In genomic region chr18:10242922-10243680, GRCh38 we compare ENCODE assay signal across 16 cellular contexts.
DNase-seq lines count a peak whose midpoint lies in the region; ATAC-seq and TF ChIP-seq lines count a peak whose summit lies in the region.
"Had no signal": no experiment of that assay in that cellular context is flagged by ENCODE, and none has a peak within 500 bp of the region (broad histone marks: within the 10 kb centered on the region; RNA-seq: fewer than 3 reads in every experiment).

No MANE protein-coding gene starts in this region.

- DNase-seq in NCI-H69 (lab: John Stamatoyannopoulos, UW), result peak; percentile 97
- DNase-seq in glutamatergic neuron, result no peak
- DNase-seq in putamen (ENCODE audit: low spot score), result peak; percentile 48
- DNase-seq in NCI-H345 treated with DMSO at 0.1 percent for 48 hours (lab: John Stamatoyannopoulos, UW; ENCODE audit: unreplicated experiment), result no peak
- no peak for DNase-seq in lower lobe of right lung
- no peak for DNase-seq in GM19238 (ENCODE audit: insufficient read length, low spot score)
- DNase-seq: activated CD4-positive, alpha-beta T cell treated with anti-CD3 and anti-CD28 coated beads for 36 hours; activated CD8-positive, alpha-beta memory T cell treated with anti-CD3 and anti-CD28 coated beads, Interleukin-2, amount 50 U/mL, for 4 hours; activated gamma-delta T cell; naive thymus-derived CD4-positive, alpha-beta T cell; NCI-H1436; NCI-H446 treated with DMSO at 0.1 percent for 48 hours; T-helper 9 cell; testis had no signal

- no peaks in the 10 kb centered on the region for H3K27me3 ChIP-seq in lower lobe of right lung (ENCODE audit: low read depth)
- H3K27me3 ChIP-seq: testis had no signal

- ATAC-seq in lower lobe of right lung, result no peak
- ATAC-seq: activated CD4-positive, alpha-beta T cell treated with anti-CD3 and anti-CD28 coated beads for 36 hours; naive thymus-derived CD4-positive, alpha-beta T cell had no signal

- no peak overlapping the region for H3K4me3 ChIP-seq in HEK293 (ENCODE audit: low read depth, low read length)
- H3K4me3 ChIP-seq in lower lobe of right lung, result no peak overlapping the region
- H3K4me3 ChIP-seq: testis had no signal

- no peaks in the 10 kb centered on the region for H3K9me3 ChIP-seq in HEK293 (ENCODE audit: control insufficient read depth, insufficient read depth, low read depth, low read length)
- H3K9me3 ChIP-seq in lower lobe of right lung, result no peaks in the 10 kb centered on the region
- H3K9me3 ChIP-seq: testis had no signal

- no peak overlapping the region for H3K4me3 Mint-ChIP-seq in glutamatergic neuron (ENCODE audit: unreplicated experiment)
- H3K4me3 Mint-ChIP-seq: activated CD4-positive, alpha-beta T cell treated with anti-CD3 and anti-CD28 coated beads for 36 hours; B cell; naive thymus-derived CD4-positive, alpha-beta T cell had no signal

- peaks cover 13% of the 10 kb centered on the region for H3K9me3 Mint-ChIP-seq in glutamatergic neuron (ENCODE audit: unreplicated experiment)
- H3K9me3 Mint-ChIP-seq: naive thymus-derived CD4-positive, alpha-beta T cell had no signal

- H3K36me3 ChIP-seq in HEK293 (ENCODE audit: control insufficient read depth in 2 of 2, insufficient read depth in 1 of 2, low read length in 2 of 2) (no peaks in the 10 kb centered on the region), lower lobe of right lung (no peaks in the 10 kb centered on the region)

- H3K36me3 Mint-ChIP-seq in glutamatergic neuron (ENCODE audit: unreplicated experiment), result no peaks in the 10 kb centered on the region
- H3K36me3 Mint-ChIP-seq: naive thymus-derived CD4-positive, alpha-beta T cell had no signal

- no peak overlapping the region for H3K27ac ChIP-seq in HEK293 (ENCODE audit: extremely low read depth, low read depth, low read length)
- H3K27ac ChIP-seq in lower lobe of right lung, result no peak overlapping the region
- H3K27ac ChIP-seq: testis had no signal

- H3K4me1 ChIP-seq in HEK293 (ENCODE audit: control insufficient read depth, insufficient read depth, low read length) (no peaks in the 10 kb centered on the region), lower lobe of right lung (peaks cover 63% of the 10 kb centered on the region)

- TF ChIP-seq CTCF in HEK293 (tag by site-specific recombination; IDR thresholded peaks at IDR 0.05) (no peak), glutamatergic neuron (IDR thresholded peaks at IDR 0.05; ENCODE audit: partially characterized antibody, unreplicated experiment) (no peak), lower lobe of right lung (IDR thresholded peaks at IDR 0.05) (no peak)

- peak overlapping the region; percentile 75 for H3K27ac Mint-ChIP-seq in glutamatergic neuron (ENCODE audit: unreplicated experiment)
- H3K27ac Mint-ChIP-seq: activated CD4-positive, alpha-beta T cell treated with anti-CD3 and anti-CD28 coated beads for 36 hours; B cell; naive thymus-derived CD4-positive, alpha-beta T cell had no signal

- H3K4me1 Mint-ChIP-seq in glutamatergic neuron (ENCODE audit: low read depth, unreplicated experiment), result peaks cover 42% of the 10 kb centered on the region
- H3K4me1 Mint-ChIP-seq: activated CD4-positive, alpha-beta T cell treated with anti-CD3 and anti-CD28 coated beads for 36 hours; B cell had no signal

- CTCF ChIA-PET in HEK293 (lab: Yijun Ruan, JAX), result interaction anchor here (0.6 kb wide), 1 partner anchor 271 kb away, joined by 4 read pairs; no protein-coding TSS in a partner anchor

- POLR2A ChIA-PET in HEK293 (lab: Yijun Ruan, JAX), result no interaction called here

- intact Hi-C loops in lower lobe of right lung (cut with DNase I), result no loop called here

- H3K27me3 Mint-ChIP-seq in glutamatergic neuron (ENCODE audit: unreplicated experiment), result peaks cover 8% of the 10 kb centered on the region
- H3K27me3 Mint-ChIP-seq: activated CD4-positive, alpha-beta T cell treated with anti-CD3 and anti-CD28 coated beads for 36 hours; B cell had no signal

TF ChIP-seq in HEK293, 187 proteins besides CTCF, POLR2A, EP300 and RAD21:
- TF ChIP-seq PRDM10 (tag by site-specific recombination; IDR thresholded peaks at IDR 0.05) (0 out of 2 replicates have a peak, but pooled peaks have one; percentile 12), KLF1 (tag by site-specific recombination; IDR thresholded peaks at IDR 0.05) (peak; percentile 62), ZNF2 (tag by site-specific recombination; IDR thresholded peaks at IDR 0.05) (no peak), HOXD13 (CRISPR knock-in tag; IDR thresholded peaks at IDR 0.05; ENCODE audit: borderline replicate concordance) (no peak), SP3 (tag by site-specific recombination; IDR thresholded peaks at IDR 0.05) (peak; percentile 62), ZNF175 (tag by site-specific recombination; IDR thresholded peaks at IDR 0.05) (no peak), ZFP69B (tag by site-specific recombination; IDR thresholded peaks at IDR 0.05) (no peak)

Comparison
In these comparisons a context has a peak if more than half of its experiments do, and no peak if none do; other contexts are left out.
1. DNase-seq: peak in NCI-H69 (single experiment) and putamen (single experiment); none in glutamatergic neuron (single experiment), NCI-H345 treated with DMSO at 0.1 percent for 48 hours (single experiment), lower lobe of right lung (single experiment) and GM19238 (single experiment).